17 cellular contexts compared by ENCODE assay signal in genomic region chr1:221963742-221964141, GRCh38.
DNase-seq lines count a peak whose midpoint lies in the region; TF ChIP-seq lines count a peak whose summit lies in the region.
"Had no signal": no experiment of that assay in that cellular context is flagged by ENCODE, and none has a peak within 500 bp of the region (broad histone marks: within the 10 kb centered on the region; RNA-seq: fewer than 3 reads in every experiment).

No MANE protein-coding gene starts in this region.

- no peak for TF ChIP-seq CTCF in HFFc6 (IDR thresholded peaks at IDR 0.05)
- no peak for TF ChIP-seq CTCF in GM13977 (IDR thresholded peaks at IDR 0.05; ENCODE audit: extremely low read depth, insufficient read depth, missing control alignments)

- H3K18ac ChIP-seq in mesendoderm (ENCODE audit: low read length), result peak overlapping the region; percentile 92

- peaks cover 34% of the 10 kb centered on the region for H3K4me1 ChIP-seq in ACC112 (ENCODE audit: control insufficient read depth, insufficient read depth, low read length, unreplicated experiment)
- peaks cover 29% of the 10 kb centered on the region for H3K4me1 ChIP-seq in adipocyte (ENCODE audit: control insufficient read depth, insufficient read depth, low read length)
- H3K4me1 ChIP-seq in mesendoderm (ENCODE audit: control insufficient read depth, low read depth, low read length), result no peaks in the 10 kb centered on the region
- H3K4me1 ChIP-seq: HAP-1 had no signal

- peak overlapping the region; percentile 98 for H2BK5ac ChIP-seq in mesendoderm (ENCODE audit: low read length)

- H3K4me3 Mint-ChIP-seq in HFFc6, result no peak overlapping the region
- H3K4me3 Mint-ChIP-seq: CD14-positive monocyte had no signal

- no peaks in the 10 kb centered on the region for H3K79me1 ChIP-seq in mesendoderm (ENCODE audit: low read length)

- H3K27ac ChIP-seq in ACC112 (ENCODE audit: low read depth, low read length), result peak overlapping the region; percentile 27; the same call in 1 of the 2 replicates
- no peak overlapping the region for H3K27ac ChIP-seq in mesendoderm (ENCODE audit: low read depth, low read length)
- H3K27ac ChIP-seq: HL-60 had no signal

- no peaks in the 10 kb centered on the region for H3K36me3 ChIP-seq in ACC112 (ENCODE audit: insufficient read depth, low read length)
- H3K36me3 ChIP-seq in adipocyte (ENCODE audit: control insufficient read depth, insufficient read depth, low read length, severe bottlenecking), result no peaks in the 10 kb centered on the region
- H3K36me3 ChIP-seq in mesendoderm (ENCODE audit: control insufficient read depth, insufficient read depth, low read length), result no peaks in the 10 kb centered on the region
- H3K36me3 ChIP-seq: HAP-1 had no signal

- DNase-seq in HFFc6 (peak; percentile 17), adipocyte (ENCODE audit: low read depth) (no peak), mesendoderm (no peak), Kasumi-1 (lab: John Stamatoyannopoulos, UW) (no peak), GM13977 (ENCODE audit: low spot score) (no peak), dermis blood vessel endothelial cell (no peak), middle frontal gyrus (ENCODE audit: extremely low spot score, low spot score) (no peak)
- DNase-seq: COR-L47, NCI-H1436 treated with DMSO at 0.1 percent for 48 hours, NCI-H2029 treated with DMSO at 0.1 percent for 48 hours, NCI-H2171 treated with DMSO at 0.1 percent for 48 hours, NCI-H446 treated with DMSO at 0.1 percent for 48 hours, OCI-M1 had no signal

- peak overlapping the region; percentile 73 for H2BK120ac ChIP-seq in mesendoderm (ENCODE audit: low read depth, low read length)

- no CpG with 5 or more reads among the region's 1 CpG for WGBS in mesendoderm (ENCODE audit: extremely low coverage, insufficient coverage, low lambda C conversion rate)

- H3K4me1 Mint-ChIP-seq in HFFc6 (ENCODE audit: low read depth), result peaks cover 49% of the 10 kb centered on the region

- peak overlapping the region; percentile 70 for H3K4ac ChIP-seq in mesendoderm (ENCODE audit: low read depth, low read length)

- peaks cover 2% of the 10 kb centered on the region; the same call in 1 of the 2 replicates for H3K27me3 Mint-ChIP-seq in HFFc6 (ENCODE audit: insufficient read depth)

- H3K27me3 ChIP-seq in ACC112 (ENCODE audit: insufficient read depth, low read length) (no peaks in the 10 kb centered on the region), adipocyte (replicated peaks; ENCODE audit: control insufficient read depth, insufficient read depth, low read length) (no peaks in the 10 kb centered on the region), mesendoderm (ENCODE audit: insufficient read depth, low read length, poor library complexity) (no peaks in the 10 kb centered on the region)

- no peak overlapping the region for H3K4me2 ChIP-seq in mesendoderm (ENCODE audit: low read length)

- H4K5ac ChIP-seq in mesendoderm (ENCODE audit: low read length), result peak overlapping the region; percentile 12

- H3K36me3 Mint-ChIP-seq in HFFc6 (ENCODE audit: low read depth), result no peaks in the 10 kb centered on the region

- peak overlapping the region; percentile 89 for H2AK5ac ChIP-seq in mesendoderm (ENCODE audit: low read length)

- H3K9me3 Mint-ChIP-seq in HFFc6, result no peaks in the 10 kb centered on the region

- H3K56ac ChIP-seq in mesendoderm (ENCODE audit: low read length), result peak overlapping the region; percentile 69

- H2AFZ ChIP-seq in ACC112 (ENCODE audit: low read length, unreplicated experiment), result peak overlapping the region; percentile 15

- no peak overlapping the region for H3K4me3 ChIP-seq in ACC112 (ENCODE audit: low read depth, low read length)
- H3K4me3 ChIP-seq in adipocyte (ENCODE audit: low read length), result no peak overlapping the region
- H3K4me3 ChIP-seq in mesendoderm (ENCODE audit: low read length), result no peak overlapping the region
- H3K4me3 ChIP-seq: HAP-1 had no signal

- H2BK15ac ChIP-seq in mesendoderm (replicated peaks; ENCODE audit: low read depth), result no peak overlapping the region

- no peaks in the 10 kb centered on the region for H3K9me3 ChIP-seq in adipocyte (ENCODE audit: control insufficient read depth, low read length)
- H3K9me3 ChIP-seq: HAP-1 had no signal

- in situ Hi-C loops in GM13977 (cut with MboI; ENCODE audit: low pct_unique_long_range_greater_than_20kb, low sequenced_read_pairs, unreplicated experiment), result no loop called here

- H3K27ac Mint-ChIP-seq in HFFc6, result no peak overlapping the region

- H3K9ac ChIP-seq in adipocyte (ENCODE audit: low read length), result peak overlapping the region; percentile 61
- no peak overlapping the region for H3K9ac ChIP-seq in mesendoderm (ENCODE audit: low read length)

- no peak overlapping the region for H4K8ac ChIP-seq in mesendoderm (ENCODE audit: low read depth, low read length)

- H3K79me2 ChIP-seq in ACC112 (ENCODE audit: control insufficient read depth, insufficient read depth, low read length, unreplicated experiment) (no peaks in the 10 kb centered on the region), mesendoderm (ENCODE audit: control insufficient read depth, insufficient read depth, low read length) (no peaks in the 10 kb centered on the region)

- no peak overlapping the region for H3K23ac ChIP-seq in mesendoderm (ENCODE audit: low read length)
